11 cellular contexts compared by ENCODE assay signal in genomic region chr4:13920901-13921300, GRCh38.
DNase-seq lines count a peak whose midpoint lies in the region; ATAC-seq and TF ChIP-seq lines count a peak whose summit lies in the region.
"Had no signal": no experiment of that assay in that cellular context is flagged by ENCODE, and none has a peak within 500 bp of the region (broad histone marks: within the 10 kb centered on the region; RNA-seq: fewer than 3 reads in every experiment).

No MANE protein-coding gene starts in this region.

- H3K4me3 ChIP-seq in rectal smooth muscle tissue (ENCODE audit: low read length) (no peak overlapping the region), vagina (no peak overlapping the region)
- H3K4me3 ChIP-seq: GM12878, Peyer's patch had no signal

- no peak overlapping the region for H3K9ac ChIP-seq in rectal smooth muscle tissue (ENCODE audit: low read length)

- TF ChIP-seq CTCF in foreskin keratinocyte (conservative IDR thresholded peaks at IDR 0.05) (no peak), vagina (IDR thresholded peaks at IDR 0.05) (no peak)

- no peaks in the 10 kb centered on the region for H3K27me3 ChIP-seq in foreskin keratinocyte
- H3K27me3 ChIP-seq in rectal smooth muscle tissue (ENCODE audit: control insufficient read depth, insufficient read depth, low read length), result no peaks in the 10 kb centered on the region
- no peaks in the 10 kb centered on the region for H3K27me3 ChIP-seq in vagina
- H3K27me3 ChIP-seq: Peyer's patch had no signal

- no peaks in the 10 kb centered on the region for H3K9me3 ChIP-seq in vagina
- H3K9me3 ChIP-seq: Peyer's patch had no signal

- ATAC-seq in foreskin keratinocyte, result peak; percentile 87
- ATAC-seq: GM12878 had no signal

- intact Hi-C loops in vagina (cut with DNase I), result loop anchor here (5.0 kb wide), 1 partner anchor 64 kb away; no protein-coding TSS in a partner anchor

- H3K27ac ChIP-seq in foreskin keratinocyte, result peak overlapping the region; percentile 90
- peak overlapping the region; percentile 84 for H3K27ac ChIP-seq in rectal smooth muscle tissue (ENCODE audit: low read depth, low read length)
- H3K27ac ChIP-seq in vagina, result no peak overlapping the region
- H3K27ac ChIP-seq: Peyer's patch had no signal

- H3K4me1 ChIP-seq in foreskin keratinocyte (peaks cover 29% of the 10 kb centered on the region), rectal smooth muscle tissue (ENCODE audit: control insufficient read depth, insufficient read depth, low read length) (peaks cover 13% of the 10 kb centered on the region), vagina (peaks cover 15% of the 10 kb centered on the region)
- H3K4me1 ChIP-seq: Peyer's patch had no signal

- H3K36me3 ChIP-seq in rectal smooth muscle tissue (ENCODE audit: control insufficient read depth, insufficient read depth, low read length), result no peaks in the 10 kb centered on the region
- no peaks in the 10 kb centered on the region for H3K36me3 ChIP-seq in vagina
- H3K36me3 ChIP-seq: Peyer's patch had no signal

- peak; percentile 100 for DNase-seq in GM04504 (ENCODE audit: low read depth)
- DNase-seq in SW 1271 (lab: John Stamatoyannopoulos, UW), result peak; percentile 97 to 99
- peak; percentile 100 for DNase-seq in foreskin keratinocyte
- no peak for DNase-seq in T-helper 1 cell
- no peak for DNase-seq in T-helper 9 cell
- DNase-seq in NAMALWA (ENCODE audit: low spot score), result no peak
- no peak for DNase-seq in vagina (ENCODE audit: extremely low spot score in 2 of 2)
- DNase-seq: activated naive CD8-positive, alpha-beta T cell treated with anti-CD3 and anti-CD28 coated beads, Interleukin-2, amount 10 ng/mL, durations not matched to agents 7 days and 5 days had no signal

- TF ChIP-seq POLR2A in vagina (IDR thresholded peaks at IDR 0.05), result no peak

Comparison
In these comparisons a context has a peak if more than half of its experiments do, and no peak if none do; other contexts are left out.
1. DNase-seq: peak in GM04504 (single experiment), SW 1271 (2 of 2) and foreskin keratinocyte (2 of 2); none in T-helper 1 cell (0 of 5), T-helper 9 cell (single experiment), NAMALWA (single experiment) and vagina (0 of 2).